1 cellular context compared by ENCODE assay signal in genomic region chr17:42311240-42312034, GRCh38.
TF ChIP-seq lines count a peak whose summit lies in the region.

No MANE protein-coding gene starts in this region.

TF ChIP-seq in HepG2, 621 proteins besides CTCF, POLR2A, EP300 and RAD21 (continued from another document and continues in another):
- TF ChIP-seq ZNF142 (CRISPR knock-in tag; IDR thresholded peaks at IDR 0.05) (peak; percentile 19; the same call in 1 of the 2 replicates), MIER3 (CRISPR knock-in tag; IDR thresholded peaks at IDR 0.05; ENCODE audit: borderline replicate concordance) (peak; percentile 92; the same call in 1 of the 2 replicates), SP2 (CRISPR knock-in tag; IDR thresholded peaks at IDR 0.05) (no peak), ZNF562 (CRISPR knock-in tag; IDR thresholded peaks at IDR 0.05; ENCODE audit: borderline replicate concordance) (no peak), ZBTB42 (CRISPR knock-in tag; IDR thresholded peaks at IDR 0.05) (no peak), TERF1 (CRISPR knock-in tag; IDR thresholded peaks at IDR 0.05) (no peak), THAP11 (CRISPR knock-in tag; IDR thresholded peaks at IDR 0.05) (peak; percentile 82), TGIF2 (CRISPR knock-in tag; IDR thresholded peaks at IDR 0.05) (no peak), ZNF563 (CRISPR knock-in tag; IDR thresholded peaks at IDR 0.05) (peak; percentile 69; the same call in 1 of the 2 replicates), GATAD2A (CRISPR knock-in tag; IDR thresholded peaks at IDR 0.05) (peak; percentile 87), NR1H2 (CRISPR knock-in tag; IDR thresholded peaks at IDR 0.05; ENCODE audit: borderline replicate concordance, low read depth) (no peak), ISL2 (CRISPR knock-in tag; IDR thresholded peaks at IDR 0.05) (0 out of 2 replicates have a peak, but pooled peaks have one; percentile 35), ZNF616 (CRISPR knock-in tag; IDR thresholded peaks at IDR 0.05; ENCODE audit: low read depth) (0 out of 2 replicates have a peak, but pooled peaks have one; percentile 40), ZNF615 (CRISPR knock-in tag; IDR thresholded peaks at IDR 0.05; ENCODE audit: borderline replicate concordance) (no peak), TP53 (CRISPR knock-in tag; conservative IDR thresholded peaks at IDR 0.05) (no peak; the same call in 1 of the 2 replicates), ZNF674 (CRISPR knock-in tag; IDR thresholded peaks at IDR 0.05; ENCODE audit: low read depth) (no peak), SAP130 (CRISPR knock-in tag; IDR thresholded peaks at IDR 0.05; ENCODE audit: low read depth) (peak; percentile 91), ZNF543 (CRISPR knock-in tag; IDR thresholded peaks at IDR 0.05) (peak; percentile 11; the same call in 1 of the 2 replicates), HNF4A (CRISPR knock-in tag; IDR thresholded peaks at IDR 0.05) (peak; percentile 74), MTA1 (CRISPR knock-in tag; IDR thresholded peaks at IDR 0.05; ENCODE audit: borderline replicate concordance) (peak; percentile 73), HNRNPLL (IDR thresholded peaks at IDR 0.05; ENCODE audit: low read depth, low read length, poor library complexity, severe bottlenecking) (no peak), SIX4 (CRISPR knock-in tag; IDR thresholded peaks at IDR 0.05) (peak; percentile 57; the same call in 1 of the 2 replicates), ZSCAN30 (CRISPR knock-in tag; IDR thresholded peaks at IDR 0.05) (no peak), SOX13 (IDR thresholded peaks at IDR 0.05) (0 out of 2 replicates have a peak, but pooled peaks have one; percentile 40), SOX13 (CRISPR knock-in tag; conservative IDR thresholded peaks at IDR 0.05 in 1 of 2, IDR thresholded peaks at IDR 0.05 in 1 of 2) (peak in 1 of 2 experiments; percentile 70; a peak in 2 of 4 replicates), ZNF83 (CRISPR knock-in tag; IDR thresholded peaks at IDR 0.05; ENCODE audit: borderline replicate concordance) (no peak), TEAD3 (CRISPR knock-in tag; optimal IDR thresholded peaks at IDR 0.05; ENCODE audit: borderline replicate concordance) (peak; percentile 86), GABPB1 (CRISPR knock-in tag; IDR thresholded peaks at IDR 0.05) (peak; percentile 30; the same call in 1 of the 2 replicates), EZH2 (conservative IDR thresholded peaks at IDR 0.05; ENCODE audit: low read depth, low read length) (no peak), ZBTB40 (IDR thresholded peaks at IDR 0.05) (no peak), ZBTB40 (CRISPR knock-in tag; IDR thresholded peaks at IDR 0.05) (peak; percentile 52), NR2F6 (IDR thresholded peaks at IDR 0.05) (no peak), NR2F6 (CRISPR knock-in tag; IDR thresholded peaks at IDR 0.05) (peak; percentile 73), ZFP62 (CRISPR knock-in tag; IDR thresholded peaks at IDR 0.05) (no peak), ZGPAT (CRISPR knock-in tag; IDR thresholded peaks at IDR 0.05) (peak; percentile 54), ZBTB7B (CRISPR knock-in tag; IDR thresholded peaks at IDR 0.05) (peak; percentile 71; the same call in 1 of the 2 replicates), TAF15 (IDR thresholded peaks at IDR 0.05; ENCODE audit: low read depth, low read length, poor library complexity, severe bottlenecking) (no peak), LCORL (IDR thresholded peaks at IDR 0.05) (no peak), LCORL (CRISPR knock-in tag; IDR thresholded peaks at IDR 0.05) (peak; percentile 92), ZNF569 (CRISPR knock-in tag; IDR thresholded peaks at IDR 0.05; ENCODE audit: borderline replicate concordance) (peak; percentile 79; the same call in 1 of the 2 replicates)
- TF ChIP-seq, protein P1, sequence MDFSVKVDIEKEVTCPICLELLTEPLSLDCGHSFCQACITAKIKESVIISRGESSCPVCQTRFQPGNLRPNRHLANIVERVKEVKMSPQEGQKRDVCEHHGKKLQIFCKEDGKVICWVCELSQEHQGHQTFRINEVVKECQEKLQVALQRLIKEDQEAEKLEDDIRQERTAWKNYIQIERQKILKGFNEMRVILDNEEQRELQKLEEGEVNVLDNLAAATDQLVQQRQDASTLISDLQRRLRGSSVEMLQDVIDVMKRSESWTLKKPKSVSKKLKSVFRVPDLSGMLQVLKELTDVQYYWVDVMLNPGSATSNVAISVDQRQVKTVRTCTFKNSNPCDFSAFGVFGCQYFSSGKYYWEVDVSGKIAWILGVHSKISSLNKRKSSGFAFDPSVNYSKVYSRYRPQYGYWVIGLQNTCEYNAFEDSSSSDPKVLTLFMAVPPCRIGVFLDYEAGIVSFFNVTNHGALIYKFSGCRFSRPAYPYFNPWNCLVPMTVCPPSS (IDR thresholded peaks at IDR 0.05): no peak
- TF ChIP-seq, protein P2, sequence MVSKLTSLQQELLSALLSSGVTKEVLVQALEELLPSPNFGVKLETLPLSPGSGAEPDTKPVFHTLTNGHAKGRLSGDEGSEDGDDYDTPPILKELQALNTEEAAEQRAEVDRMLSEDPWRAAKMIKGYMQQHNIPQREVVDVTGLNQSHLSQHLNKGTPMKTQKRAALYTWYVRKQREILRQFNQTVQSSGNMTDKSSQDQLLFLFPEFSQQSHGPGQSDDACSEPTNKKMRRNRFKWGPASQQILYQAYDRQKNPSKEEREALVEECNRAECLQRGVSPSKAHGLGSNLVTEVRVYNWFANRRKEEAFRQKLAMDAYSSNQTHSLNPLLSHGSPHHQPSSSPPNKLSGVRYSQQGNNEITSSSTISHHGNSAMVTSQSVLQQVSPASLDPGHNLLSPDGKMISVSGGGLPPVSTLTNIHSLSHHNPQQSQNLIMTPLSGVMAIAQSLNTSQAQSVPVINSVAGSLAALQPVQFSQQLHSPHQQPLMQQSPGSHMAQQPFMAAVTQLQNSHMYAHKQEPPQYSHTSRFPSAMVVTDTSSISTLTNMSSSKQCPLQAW (CRISPR knock-in tag; IDR thresholded peaks at IDR 0.05): peak; percentile 73
- TF ChIP-seq, protein P3, sequence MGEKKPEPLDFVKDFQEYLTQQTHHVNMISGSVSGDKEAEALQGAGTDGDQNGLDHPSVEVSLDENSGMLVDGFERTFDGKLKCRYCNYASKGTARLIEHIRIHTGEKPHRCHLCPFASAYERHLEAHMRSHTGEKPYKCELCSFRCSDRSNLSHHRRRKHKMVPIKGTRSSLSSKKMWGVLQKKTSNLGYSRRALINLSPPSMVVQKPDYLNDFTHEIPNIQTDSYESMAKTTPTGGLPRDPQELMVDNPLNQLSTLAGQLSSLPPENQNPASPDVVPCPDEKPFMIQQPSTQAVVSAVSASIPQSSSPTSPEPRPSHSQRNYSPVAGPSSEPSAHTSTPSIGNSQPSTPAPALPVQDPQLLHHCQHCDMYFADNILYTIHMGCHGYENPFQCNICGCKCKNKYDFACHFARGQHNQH (CRISPR knock-in tag; IDR thresholded peaks at IDR 0.05): peak; percentile 54
